ENCODE assay signal across 18 cellular contexts in the genomic region with DNA sequence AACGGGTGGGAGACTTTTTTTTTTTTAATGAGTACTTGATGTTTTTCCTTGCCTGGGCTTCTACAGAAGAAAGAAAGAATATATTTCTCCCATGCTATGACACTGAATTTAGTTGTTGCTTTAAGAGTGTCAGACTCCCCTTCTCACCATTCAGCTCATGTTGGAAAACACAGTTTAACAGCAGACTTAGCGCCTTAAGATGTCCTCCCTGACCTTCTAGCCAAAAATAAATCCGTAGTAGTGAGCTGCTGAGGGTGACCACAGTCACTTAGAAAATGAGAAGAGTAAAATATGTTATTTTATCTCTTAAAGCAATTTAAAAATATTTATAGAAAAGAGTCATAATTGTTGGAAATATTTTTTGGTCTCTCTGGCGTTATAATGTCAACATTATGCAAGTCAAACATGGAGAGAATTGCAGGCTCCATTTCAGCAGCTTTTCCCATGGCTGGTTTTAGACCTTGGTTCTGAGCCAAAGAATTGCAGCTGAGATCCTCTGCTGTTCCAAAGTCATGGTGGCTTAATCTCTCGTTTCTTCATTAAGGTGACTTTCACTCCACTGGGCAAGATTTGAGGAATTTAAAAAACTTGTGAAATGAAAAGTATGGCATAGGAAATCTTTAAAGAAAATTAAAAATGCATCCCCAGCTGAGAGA.
DNase-seq lines count a peak whose midpoint lies in the region; ATAC-seq and TF ChIP-seq lines count a peak whose summit lies in the region.
"Had no signal": no experiment of that assay in that cellular context is flagged by ENCODE, and none has a peak within 500 bp of the region (broad histone marks: within the 10 kb centered on the region; RNA-seq: fewer than 3 reads in every experiment).

No MANE protein-coding gene starts in this region.

- no peaks in the 10 kb centered on the region for H3K27me3 ChIP-seq in skeletal muscle satellite cell (ENCODE audit: control insufficient read depth, insufficient read depth, low read length)
- H3K27me3 ChIP-seq: BLaER1 treated with 17β-estradiol and CSF1 and Interleukin-3, amounts not matched to agents 10 nM and 100 nM; breast epithelium; spleen had no signal

- in situ Hi-C loops in G401 (cut with HindIII; ENCODE audit: low sequenced_read_pairs) = no loop called here

- no peaks in the 10 kb centered on the region for H3K36me3 ChIP-seq in skeletal muscle satellite cell (ENCODE audit: insufficient read depth, low read length)
- H3K36me3 ChIP-seq: BLaER1 treated with 17β-estradiol and CSF1 and Interleukin-3, amounts not matched to agents 10 nM and 100 nM; breast epithelium; spleen had no signal

- H3K4me3 Mint-ChIP-seq in HFFc6 = no peak overlapping the region
- H3K4me3 Mint-ChIP-seq: activated CD8-positive, alpha-beta T cell treated with anti-CD3 and anti-CD28 coated beads, Interleukin-2, amount 10 ng/mL, durations not matched to agents 7 days and 5 days; IgD-negative memory B cell; natural killer cell; stimulated activated naive CD8-positive, alpha-beta T cell treated with anti-CD3 and anti-CD28 coated beads, Interleukin-15, amount 100 ng/mL, for 72 hours had no signal

- H3K4me1 Mint-ChIP-seq in HFFc6 (ENCODE audit: low read depth) = no peaks in the 10 kb centered on the region
- H3K4me1 Mint-ChIP-seq: IgD-negative memory B cell; natural killer cell; stimulated activated naive CD8-positive, alpha-beta T cell treated with anti-CD3 and anti-CD28 coated beads, Interleukin-15, amount 100 ng/mL, for 72 hours had no signal

- no peaks in the 10 kb centered on the region for H3K9me3 Mint-ChIP-seq in HFFc6
- H3K9me3 Mint-ChIP-seq: IgD-negative memory B cell; natural killer cell; stimulated activated naive CD8-positive, alpha-beta T cell treated with anti-CD3 and anti-CD28 coated beads, Interleukin-15, amount 100 ng/mL, for 72 hours had no signal

- no peaks in the 10 kb centered on the region for H3K27me3 Mint-ChIP-seq in HFFc6 (ENCODE audit: insufficient read depth)
- H3K27me3 Mint-ChIP-seq: IgD-negative memory B cell had no signal

- H3K4me2 ChIP-seq in skeletal muscle satellite cell (ENCODE audit: low read length) = peak overlapping the region; percentile 15
- H3K4me2 ChIP-seq: BLaER1 treated with 17β-estradiol and CSF1 and Interleukin-3, amounts not matched to agents 10 nM and 100 nM had no signal

- ATAC-seq in GM19452 (IDR thresholded peaks at IDR 0.05; ENCODE audit: unreplicated experiment) (no peak), GM18520 (IDR thresholded peaks at IDR 0.05; ENCODE audit: unreplicated experiment) (no peak)
- ATAC-seq: activated CD8-positive, alpha-beta T cell treated with anti-CD3 and anti-CD28 coated beads, Interleukin-2, amount 10 ng/mL, durations not matched to agents 7 days and 5 days; natural killer cell; SK-N-SH treated with all-trans-retinoic acid at 6 μM for 48 hours; stimulated activated naive CD8-positive, alpha-beta T cell treated with anti-CD3 and anti-CD28 coated beads, Interleukin-15, amount 100 ng/mL, for 72 hours had no signal

- H3K4me3 ChIP-seq in coronary artery (peak overlapping the region; percentile 27), skeletal muscle satellite cell (ENCODE audit: low read length) (no peak overlapping the region)
- H3K4me3 ChIP-seq: BLaER1 treated with 17β-estradiol and CSF1 and Interleukin-3, amounts not matched to agents 10 nM and 100 nM; breast epithelium; spleen had no signal

- TF ChIP-seq CTCF in coronary artery (IDR thresholded peaks at IDR 0.05) = no peak
- TF ChIP-seq CTCF in HFFc6 (IDR thresholded peaks at IDR 0.05) = no peak

- H3K27ac Mint-ChIP-seq in HFFc6 = no peak overlapping the region
- H3K27ac Mint-ChIP-seq: activated CD8-positive, alpha-beta T cell treated with anti-CD3 and anti-CD28 coated beads, Interleukin-2, amount 10 ng/mL, durations not matched to agents 7 days and 5 days; IgD-negative memory B cell; natural killer cell; stimulated activated naive CD8-positive, alpha-beta T cell treated with anti-CD3 and anti-CD28 coated beads, Interleukin-15, amount 100 ng/mL, for 72 hours had no signal

- H3K9ac ChIP-seq in skeletal muscle satellite cell (ENCODE audit: low read depth, low read length) = no peak overlapping the region
- H3K9ac ChIP-seq: BLaER1 treated with 17β-estradiol and CSF1 and Interleukin-3, amounts not matched to agents 10 nM and 100 nM had no signal

- H3K9me3 ChIP-seq in skeletal muscle satellite cell (replicated peaks; ENCODE audit: low read length) = no peaks in the 10 kb centered on the region
- H3K9me3 ChIP-seq: BLaER1 treated with 17β-estradiol and CSF1 and Interleukin-3, amounts not matched to agents 10 nM and 100 nM; breast epithelium; spleen had no signal

- H3K27ac ChIP-seq in coronary artery = peak overlapping the region; percentile 62 to 68
- H3K27ac ChIP-seq: BLaER1 treated with 17β-estradiol and CSF1 and Interleukin-3, amounts not matched to agents 10 nM and 100 nM; spleen had no signal

- DNase-seq in Ammon's horn (ENCODE audit: low spot score) (peak; percentile 5), coronary artery (ENCODE audit: low spot score) (no peak), left kidney (ENCODE audit: low read depth, low spot score) (peak; percentile 40), HFFc6 (no peak), G401 (ENCODE audit: low spot score) (no peak)
- DNase-seq: activated CD8-positive, alpha-beta T cell treated with anti-CD3 and anti-CD28 coated beads, Interleukin-2, amount 10 ng/mL, durations not matched to agents 7 days and 5 days; activated effector memory CD4-positive, alpha-beta T cell treated with anti-CD3 and anti-CD28 coated beads, Interleukin-2, amount 50 U/mL, for 16 hours; hippocampal formation; natural killer cell; spleen; stimulated activated naive CD8-positive, alpha-beta T cell treated with anti-CD3 and anti-CD28 coated beads, Interleukin-15, amount 100 ng/mL, for 72 hours had no signal

- peaks cover 26% of the 10 kb centered on the region for H3K4me1 ChIP-seq in skeletal muscle satellite cell (ENCODE audit: control insufficient read depth, insufficient read depth, low read length)
- H3K4me1 ChIP-seq: BLaER1 treated with 17β-estradiol and CSF1 and Interleukin-3, amounts not matched to agents 10 nM and 100 nM had no signal

- H3K36me3 Mint-ChIP-seq in HFFc6 (ENCODE audit: low read depth) = no peaks in the 10 kb centered on the region
- H3K36me3 Mint-ChIP-seq: IgD-negative memory B cell, natural killer cell had no signal

Comparison
In these comparisons a context has a peak if more than half of its experiments do, and no peak if none do; other contexts are left out.
1. DNase-seq: peak in Ammon's horn (single experiment) and left kidney (single experiment); none in coronary artery (single experiment), HFFc6 (single experiment) and G401 (single experiment).